26 cellular contexts compared by ENCODE assay signal in the genomic region with DNA sequence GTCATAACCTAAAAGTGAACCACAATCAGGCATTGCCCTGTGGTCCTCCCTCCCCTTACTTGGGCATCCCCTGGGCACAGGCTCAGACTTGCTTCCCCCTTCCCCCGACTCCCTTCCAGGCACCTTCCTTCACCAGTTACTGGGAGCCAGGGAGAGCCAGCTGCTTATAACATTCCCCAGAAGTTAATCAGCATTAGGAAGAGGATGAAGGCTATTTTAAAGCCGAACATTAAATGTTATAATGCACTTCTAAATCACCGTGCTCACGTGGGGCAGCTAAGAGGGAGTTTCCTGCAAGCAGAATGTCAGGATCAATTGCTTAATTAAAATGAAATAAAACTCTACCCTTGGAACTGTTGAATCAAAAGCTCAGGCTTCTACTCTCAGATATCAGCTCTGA.
DNase-seq lines count a peak whose midpoint lies in the region; ATAC-seq and TF ChIP-seq lines count a peak whose summit lies in the region.
"Had no signal": no experiment of that assay in that cellular context is flagged by ENCODE, and none has a peak within 500 bp of the region (broad histone marks: within the 10 kb centered on the region; RNA-seq: fewer than 3 reads in every experiment).

No MANE protein-coding gene starts in this region.

- H3K4me1 ChIP-seq in PC-9 (replicated peaks; ENCODE audit: insufficient read depth) (peaks cover 54% of the 10 kb centered on the region), smooth muscle cell (ENCODE audit: low read depth) (peaks cover 16% of the 10 kb centered on the region)

- no peak for ATAC-seq in omental fat pad (ENCODE audit: low FRiP score)
- ATAC-seq: activated CD4-positive, CD25-positive, alpha-beta regulatory T cell treated with anti-CD3 and anti-CD28 coated beads, Interleukin-2, amount 50 U/mL, for 24 hours; activated naive CD8-positive, alpha-beta T cell treated with anti-CD3 and anti-CD28 coated beads, Interleukin-2, amount 50 U/mL, for 24 hours; activated T-cell treated with anti-CD3 and anti-CD28 coated beads, Interleukin-2, amount 50 U/mL, for 72 hours; natural killer cell; stimulated activated naive B cell treated with anti-CD40 and anti-IgM and Interleukin-4, amounts not matched to agents 10 μg/mL and 1 μg/mL and 100 μg/mL, for 72 hours; T-helper 17 cell had no signal

- H3K27ac ChIP-seq in PC-9 (peak overlapping the region; percentile 55), smooth muscle cell (ENCODE audit: low read depth) (peak overlapping the region; percentile 58)
- H3K27ac ChIP-seq: C4-2B, skin epidermis had no signal

- H3K9me3 Mint-ChIP-seq in brain: peaks cover 2 to 16% (median 3%) of the 10 kb centered on the region in 5 experiments
- H3K9me3 Mint-ChIP-seq: activated naive CD8-positive, alpha-beta T cell treated with anti-CD3 and anti-CD28 coated beads, Interleukin-2, amount 50 U/mL, for 24 hours; activated T-cell treated with anti-CD3 and anti-CD28 coated beads, Interleukin-2, amount 50 U/mL, for 72 hours; natural killer cell; stimulated activated naive B cell treated with anti-CD40 and anti-IgM and Interleukin-4, amounts not matched to agents 10 μg/mL and 1 μg/mL and 100 μg/mL, for 72 hours had no signal

- peak overlapping the region in 3 of 5 experiments; percentile 22 to 67 (median 55) for H3K27ac Mint-ChIP-seq in brain
- H3K27ac Mint-ChIP-seq: activated naive CD8-positive, alpha-beta T cell treated with anti-CD3 and anti-CD28 coated beads, Interleukin-2, amount 50 U/mL, for 24 hours; activated T-cell treated with anti-CD3 and anti-CD28 coated beads, Interleukin-2, amount 50 U/mL, for 72 hours; natural killer cell; stimulated activated naive B cell treated with anti-CD40 and anti-IgM and Interleukin-4, amounts not matched to agents 10 μg/mL and 1 μg/mL and 100 μg/mL, for 72 hours; T-helper 17 cell had no signal

- H3K4me2 ChIP-seq in PC-9 (peak overlapping the region; percentile 51), smooth muscle cell (no peak overlapping the region)

- BruUV-seq in PC-9 (replicated peaks; lab: Mats Ljungman, UMichigan): no TSS peak

- WGBS in smooth muscle cell (ENCODE audit: low lambda C conversion rate): 40% methylated on average over 4 of the region's 4 CpGs

- H3K4me3 Mint-ChIP-seq in brain: no peak overlapping the region
- H3K4me3 Mint-ChIP-seq: activated naive CD8-positive, alpha-beta T cell treated with anti-CD3 and anti-CD28 coated beads, Interleukin-2, amount 50 U/mL, for 24 hours; activated T-cell treated with anti-CD3 and anti-CD28 coated beads, Interleukin-2, amount 50 U/mL, for 72 hours; natural killer cell; stimulated activated naive B cell treated with anti-CD40 and anti-IgM and Interleukin-4, amounts not matched to agents 10 μg/mL and 1 μg/mL and 100 μg/mL, for 72 hours; T-helper 17 cell had no signal

- POLR2A ChIA-PET in PC-9 (lab: Charles Lee; ENCODE audit: unreplicated experiment): no interaction called here

- H3K9me3 ChIP-seq in PC-9 (ENCODE audit: insufficient read depth, low read depth): no peaks in the 10 kb centered on the region
- H3K9me3 ChIP-seq in smooth muscle cell (replicated peaks; ENCODE audit: low read depth): no peaks in the 10 kb centered on the region

- no peaks in the 10 kb centered on the region for H3K9me2 ChIP-seq in PC-9 (ENCODE audit: insufficient read depth)

- H3K9ac ChIP-seq in smooth muscle cell (ENCODE audit: low read depth): no peak overlapping the region

- TF ChIP-seq CTCF in PC-9 (conservative IDR thresholded peaks at IDR 0.05) (no peak), brain (conservative IDR thresholded peaks at IDR 0.05) (no peak), smooth muscle cell (IDR thresholded peaks at IDR 0.05; ENCODE audit: borderline replicate concordance, insufficient read depth, poor library complexity, severe bottlenecking) (no peak), omental fat pad (IDR thresholded peaks at IDR 0.05) (no peak)

- H3K4me3 ChIP-seq in PC-9 (no peak overlapping the region), smooth muscle cell (no peak overlapping the region), H7 (ENCODE audit: insufficient read depth, low read depth, low read length) (no peak overlapping the region)
- H3K4me3 ChIP-seq: skin epidermis had no signal

- intact Hi-C loops in PC-9 (cut with micrococcal nuclease; ENCODE audit: unreplicated experiment) (loop anchor here (1.0 to 10.0 kb wide), 2 partner anchors 134 to 181 kb away; a partner anchor contains a TSS), posterior cingulate gyrus (cut with DNase I) (no loop called here)

- no peak overlapping the region for H2AFZ ChIP-seq in PC-9
- H2AFZ ChIP-seq in smooth muscle cell (ENCODE audit: low read depth): no peak overlapping the region

- CTCF ChIA-PET in PC-9 (lab: Charles Lee): no interaction called here

- H3K79me2 ChIP-seq in PC-9 (ENCODE audit: low read depth) (no peaks in the 10 kb centered on the region), smooth muscle cell (ENCODE audit: low read depth) (no peaks in the 10 kb centered on the region)

- H3K36me3 ChIP-seq in PC-9 (ENCODE audit: low read depth): no peaks in the 10 kb centered on the region
- H3K36me3 ChIP-seq in smooth muscle cell (ENCODE audit: low read depth): no peaks in the 10 kb centered on the region
- no peaks in the 10 kb centered on the region for H3K36me3 ChIP-seq in H7 (replicated peaks; ENCODE audit: control insufficient read depth, insufficient read depth, low read length)

- peaks cover 30% of the 10 kb centered on the region; the same call in 1 of the 2 replicates for H3F3A ChIP-seq in PC-9 (ENCODE audit: insufficient read depth, low read depth)
- peaks cover 29% of the 10 kb centered on the region for H3F3A ChIP-seq in smooth muscle cell (ENCODE audit: low read depth)

- H3K27me3 Mint-ChIP-seq in brain: no peaks in the 10 kb centered on the region
- H3K27me3 Mint-ChIP-seq: T-helper 17 cell had no signal

- H3K4me1 Mint-ChIP-seq in brain: peaks cover 43% of the 10 kb centered on the region
- H3K4me1 Mint-ChIP-seq: activated naive CD8-positive, alpha-beta T cell treated with anti-CD3 and anti-CD28 coated beads, Interleukin-2, amount 50 U/mL, for 24 hours; T-helper 17 cell had no signal

- H4K20me1 ChIP-seq in PC-9 (ENCODE audit: insufficient read depth) (no peaks in the 10 kb centered on the region), smooth muscle cell (ENCODE audit: low read depth) (no peaks in the 10 kb centered on the region)

- DNase-seq in PC-9 (no peak), glomerular visceral epithelial cell (ENCODE audit: extremely low spot score) (peak; percentile 44), smooth muscle cell (lab: John Stamatoyannopoulos, UW; ENCODE audit: unreplicated experiment) (no peak), H7 (no peak), posterior cingulate gyrus (no peak), omental fat pad (ENCODE audit: low spot score) (no peak)
- DNase-seq: activated CD4-positive, alpha-beta T cell treated with anti-CD3 and anti-CD28 coated beads, Interleukin-2, amount 50 U/mL, for 48 hours; activated naive CD4-positive, alpha-beta T cell; activated naive CD8-positive, alpha-beta T cell treated with anti-CD3 and anti-CD28 coated beads, Interleukin-2, amount 50 U/mL, for 24 hours; activated T-cell treated with anti-CD3 and anti-CD28 coated beads, Interleukin-2, amount 50 U/mL, for 72 hours; cerebellar nuclear complex; COR-L47; DMS79; erythroblast; head of caudate nucleus; natural killer cell; NCI-H146; NCI-H2107; RPMI8226; stimulated activated naive B cell treated with anti-CD40 and anti-IgM and Interleukin-4, amounts not matched to agents 10 μg/mL and 1 μg/mL and 100 μg/mL, for 72 hours; substantia nigra; T-helper 17 cell had no signal

- H3K27me3 ChIP-seq in PC-9 (ENCODE audit: insufficient read depth, low read depth) (no peaks in the 10 kb centered on the region), smooth muscle cell (ENCODE audit: low read depth) (no peaks in the 10 kb centered on the region), H7 (ENCODE audit: control insufficient read depth, insufficient read depth, low read length) (no peaks in the 10 kb centered on the region)

- peaks cover 9% of the 10 kb centered on the region for H3K36me3 Mint-ChIP-seq in brain
- H3K36me3 Mint-ChIP-seq: natural killer cell; stimulated activated naive B cell treated with anti-CD40 and anti-IgM and Interleukin-4, amounts not matched to agents 10 μg/mL and 1 μg/mL and 100 μg/mL, for 72 hours had no signal
